25 cellular contexts compared by ENCODE assay signal in genomic region chr22:26968873-26969272, GRCh38.
"Had no signal": no experiment of that assay in that cellular context is flagged by ENCODE, and none has a peak within 500 bp of the region (broad histone marks: within the 10 kb centered on the region; RNA-seq: fewer than 3 reads in every experiment).

No MANE protein-coding gene starts in this region.

- H3K4me3 Mint-ChIP-seq: activated CD4-positive, alpha-beta T cell treated with anti-CD3 and anti-CD28 coated beads, Interleukin-2, amount 10 ng/mL, durations not matched to agents 24 days and 14 days; activated CD8-positive, alpha-beta T cell treated with anti-CD3 and anti-CD28 coated beads for 36 hours; activated naive CD8-positive, alpha-beta T cell treated with anti-CD3 and anti-CD28 coated beads for 36 hours; activated T-helper 17 cell treated with anti-CD3 and anti-CD28 coated beads, Interleukin-2, amount 50 U/mL, for 72 hours; dendritic cell treated with granulocyte-macrophage colony-stimulating factor and Interleukin-4, amounts not matched to agents 40 ng/mL and 50 ng/mL, for 4 days; naive B cell; neural progenitor cell; stimulated activated naive CD8-positive, alpha-beta T cell treated with anti-CD3 and anti-CD28 coated beads, Interleukin-15, amount 100 ng/mL, for 72 hours; type B pancreatic cell had no signal

- H3K36me3 Mint-ChIP-seq: neural progenitor cell had no signal

- H3K4me2 ChIP-seq: neural progenitor cell had no signal

- H3K27ac ChIP-seq: cardiac muscle cell, esophagus muscularis mucosa, neural progenitor cell, psoas muscle, skin epidermis, testis had no signal

- H3K27me3 Mint-ChIP-seq: activated CD4-positive, alpha-beta T cell treated with anti-CD3 and anti-CD28 coated beads, Interleukin-2, amount 10 ng/mL, durations not matched to agents 24 days and 14 days; activated naive CD8-positive, alpha-beta T cell treated with anti-CD3 and anti-CD28 coated beads for 36 hours; stimulated activated naive CD8-positive, alpha-beta T cell treated with anti-CD3 and anti-CD28 coated beads, Interleukin-15, amount 100 ng/mL, for 72 hours had no signal

- DNase-seq: activated CD4-positive, alpha-beta T cell treated with anti-CD3 and anti-CD28 coated beads, Interleukin-2, amount 10 ng/mL, durations not matched to agents 24 days and 14 days; activated CD8-positive, alpha-beta T cell treated with anti-CD3 and anti-CD28 coated beads for 36 hours; activated naive CD4-positive, alpha-beta T cell; activated naive CD8-positive, alpha-beta T cell treated with anti-CD3 and anti-CD28 coated beads for 36 hours; activated T-cell treated with anti-CD3 and anti-CD28 coated beads, Interleukin-2, amount 50 U/mL, for 1 hour; amniotic stem cell; effector CD8-positive, alpha-beta T cell; hypothalamus; islet precursor cell; naive B cell; psoas muscle; right cardiac atrium; stimulated activated CD4-positive, alpha-beta T cell treated with anti-CD3 and anti-CD28 coated beads, Interleukin-15, amount 100 ng/mL, for 24 hours; stimulated activated CD4-positive, alpha-beta T cell treated with anti-CD3 and anti-CD28 coated beads, Interleukin-4, amount 100 ng/mL, for 1 hour; stimulated activated naive CD8-positive, alpha-beta T cell treated with anti-CD3 and anti-CD28 coated beads, Interleukin-15, amount 100 ng/mL, for 72 hours; T1000; testis had no signal

- H3K27ac Mint-ChIP-seq: activated CD4-positive, alpha-beta T cell treated with anti-CD3 and anti-CD28 coated beads, Interleukin-2, amount 10 ng/mL, durations not matched to agents 24 days and 14 days; activated CD8-positive, alpha-beta T cell treated with anti-CD3 and anti-CD28 coated beads for 36 hours; activated naive CD8-positive, alpha-beta T cell treated with anti-CD3 and anti-CD28 coated beads for 36 hours; activated T-helper 17 cell treated with anti-CD3 and anti-CD28 coated beads, Interleukin-2, amount 50 U/mL, for 72 hours; dendritic cell treated with granulocyte-macrophage colony-stimulating factor and Interleukin-4, amounts not matched to agents 40 ng/mL and 50 ng/mL, for 4 days; naive B cell; neural progenitor cell; stimulated activated naive CD8-positive, alpha-beta T cell treated with anti-CD3 and anti-CD28 coated beads, Interleukin-15, amount 100 ng/mL, for 72 hours; type B pancreatic cell had no signal

- H3K27me3 ChIP-seq: esophagus muscularis mucosa, testis had no signal

- H3K4me1 Mint-ChIP-seq: activated CD4-positive, alpha-beta T cell treated with anti-CD3 and anti-CD28 coated beads, Interleukin-2, amount 10 ng/mL, durations not matched to agents 24 days and 14 days; activated naive CD8-positive, alpha-beta T cell treated with anti-CD3 and anti-CD28 coated beads for 36 hours; activated T-helper 17 cell treated with anti-CD3 and anti-CD28 coated beads, Interleukin-2, amount 50 U/mL, for 72 hours; naive B cell; neural progenitor cell; stimulated activated naive CD8-positive, alpha-beta T cell treated with anti-CD3 and anti-CD28 coated beads, Interleukin-15, amount 100 ng/mL, for 72 hours had no signal

- ATAC-seq: activated CD8-positive, alpha-beta T cell treated with anti-CD3 and anti-CD28 coated beads for 36 hours; activated T-helper 17 cell treated with anti-CD3 and anti-CD28 coated beads, Interleukin-2, amount 50 U/mL, for 72 hours; right cardiac atrium; stimulated activated naive CD8-positive, alpha-beta T cell treated with anti-CD3 and anti-CD28 coated beads, Interleukin-15, amount 100 ng/mL, for 72 hours had no signal

- H3K36me3 ChIP-seq: cardiac muscle cell, esophagus muscularis mucosa, neural progenitor cell had no signal

- H2AFZ ChIP-seq: neural progenitor cell had no signal

- H3K4me1 ChIP-seq: esophagus muscularis mucosa, neural progenitor cell, psoas muscle, testis had no signal

- H3K4me3 ChIP-seq: cardiac muscle cell, esophagus muscularis mucosa, lung, neural progenitor cell, psoas muscle, skin epidermis, testis had no signal
